In the genomic region with DNA sequence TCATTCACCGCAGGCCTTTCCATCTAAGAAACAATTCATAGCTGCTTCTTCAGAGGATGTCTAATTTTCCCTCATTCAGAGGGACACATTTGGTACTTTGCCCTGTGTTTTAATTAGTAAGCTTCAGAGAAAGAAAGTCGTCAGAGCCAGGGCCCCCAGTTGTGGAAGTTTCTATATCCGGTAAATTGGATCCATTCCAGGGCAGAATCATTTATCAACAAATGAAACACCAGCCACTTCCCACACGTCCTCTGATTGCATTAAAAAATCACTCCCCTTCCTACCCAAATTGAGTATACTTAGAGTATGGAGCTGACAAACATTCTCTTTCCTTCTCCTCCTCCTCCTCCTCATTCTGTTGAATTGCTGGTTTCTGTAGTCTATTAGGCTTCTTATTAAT, we compare ENCODE assay signal across 14 cellular contexts.
DNase-seq lines count a peak whose midpoint lies in the region; ATAC-seq and TF ChIP-seq lines count a peak whose summit lies in the region.
"Had no signal": no experiment of that assay in that cellular context is flagged by ENCODE, and none has a peak within 500 bp of the region (broad histone marks: within the 10 kb centered on the region; RNA-seq: fewer than 3 reads in every experiment).

No MANE protein-coding gene starts in this region.

- H3K36me3 ChIP-seq in Karpas-422 (ENCODE audit: insufficient read depth, low read length) (no peaks in the 10 kb centered on the region), mucosa of descending colon (ENCODE audit: low read depth) (no peaks in the 10 kb centered on the region)
- H3K36me3 ChIP-seq: tibial artery had no signal

- peak overlapping the region; percentile 51 for H3K4me3 Mint-ChIP-seq in activated T-cell treated with anti-CD3 and anti-CD28 coated beads, Interleukin-2, amount 50 U/mL, for 4 hours
- H3K4me3 Mint-ChIP-seq in stimulated activated effector memory CD8-positive, alpha-beta T cell treated with anti-CD3 and anti-CD28 coated beads, Interleukin-12 subunit alpha, Interleukin-12 subunit beta, amount 100 ng/mL, for 72 hours, result peak overlapping the region; percentile 53
- H3K4me3 Mint-ChIP-seq: activated naive CD4-positive, alpha-beta T cell treated with anti-CD3 and anti-CD28 coated beads, Interleukin-2, amount 10 ng/mL, durations not matched to agents 7 days and 5 days had no signal

- H3K9me3 Mint-ChIP-seq in activated T-cell treated with anti-CD3 and anti-CD28 coated beads, Interleukin-2, amount 50 U/mL, for 4 hours, result no peaks in the 10 kb centered on the region
- H3K9me3 Mint-ChIP-seq in stimulated activated effector memory CD8-positive, alpha-beta T cell treated with anti-CD3 and anti-CD28 coated beads, Interleukin-12 subunit alpha, Interleukin-12 subunit beta, amount 100 ng/mL, for 72 hours, result no peaks in the 10 kb centered on the region
- H3K9me3 Mint-ChIP-seq: activated naive CD4-positive, alpha-beta T cell treated with anti-CD3 and anti-CD28 coated beads, Interleukin-2, amount 10 ng/mL, durations not matched to agents 7 days and 5 days had no signal

- H3K4me1 ChIP-seq in Karpas-422 (ENCODE audit: low read length), result no peaks in the 10 kb centered on the region
- H3K4me1 ChIP-seq in mucosa of descending colon (ENCODE audit: low read depth), result no peaks in the 10 kb centered on the region
- H3K4me1 ChIP-seq: tibial artery had no signal

- no peaks in the 10 kb centered on the region for H3K36me3 Mint-ChIP-seq in activated T-cell treated with anti-CD3 and anti-CD28 coated beads, Interleukin-2, amount 50 U/mL, for 4 hours (ENCODE audit: insufficient read depth)
- no peaks in the 10 kb centered on the region for H3K36me3 Mint-ChIP-seq in stimulated activated effector memory CD8-positive, alpha-beta T cell treated with anti-CD3 and anti-CD28 coated beads, Interleukin-12 subunit alpha, Interleukin-12 subunit beta, amount 100 ng/mL, for 72 hours
- H3K36me3 Mint-ChIP-seq: activated naive CD4-positive, alpha-beta T cell treated with anti-CD3 and anti-CD28 coated beads, Interleukin-2, amount 10 ng/mL, durations not matched to agents 7 days and 5 days had no signal

- no peak overlapping the region for H2AFZ ChIP-seq in Karpas-422 (ENCODE audit: low read length)
- H2AFZ ChIP-seq: GM23248 had no signal

- peaks cover 7% of the 10 kb centered on the region for H3K27me3 Mint-ChIP-seq in activated T-cell treated with anti-CD3 and anti-CD28 coated beads, Interleukin-2, amount 50 U/mL, for 4 hours (ENCODE audit: low read depth)

- intact Hi-C loops in mucosa of descending colon (cut with DNase I, micrococcal nuclease), result no loop called here

- no peak overlapping the region for H3K4me3 ChIP-seq in Karpas-422 (ENCODE audit: low read length)
- H3K4me3 ChIP-seq in mucosa of descending colon, result no peak overlapping the region
- H3K4me3 ChIP-seq: GM23248, tibial artery had no signal

- no peak overlapping the region for H3K9ac ChIP-seq in Karpas-422 (ENCODE audit: low read length)
- H3K9ac ChIP-seq: GM23248 had no signal

- H4K20me1 ChIP-seq in Karpas-422 (ENCODE audit: insufficient read depth, low read depth, low read length), result no peaks in the 10 kb centered on the region

- H3K9me2 ChIP-seq in Karpas-422 (replicated peaks; ENCODE audit: insufficient read depth, low read length), result no peaks in the 10 kb centered on the region

- H3K79me2 ChIP-seq in Karpas-422 (ENCODE audit: low read length), result no peaks in the 10 kb centered on the region

- H3K9me3 ChIP-seq in Karpas-422 (ENCODE audit: low read length) (no peaks in the 10 kb centered on the region), mucosa of descending colon (no peaks in the 10 kb centered on the region)
- H3K9me3 ChIP-seq: tibial artery had no signal

- ATAC-seq in activated T-cell treated with anti-CD3 and anti-CD28 coated beads, Interleukin-2, amount 50 U/mL, for 4 hours, result no peak
- ATAC-seq in HG02623 (IDR thresholded peaks at IDR 0.05; ENCODE audit: unreplicated experiment), result peak; percentile 9
- ATAC-seq in stimulated activated effector memory CD8-positive, alpha-beta T cell treated with anti-CD3 and anti-CD28 coated beads, Interleukin-12 subunit alpha, Interleukin-12 subunit beta, amount 100 ng/mL, for 72 hours, result no peak
- no peak for ATAC-seq in mucosa of descending colon

- no peak overlapping the region for H3K27ac ChIP-seq in Karpas-422 (ENCODE audit: low read length)
- H3K27ac ChIP-seq: GM23248, tibial artery had no signal

- H3K4me2 ChIP-seq in Karpas-422 (ENCODE audit: low read depth, low read length, poor library complexity, severe bottlenecking), result no peak overlapping the region

- H3K27me3 ChIP-seq in Karpas-422 (ENCODE audit: low read length), result no peaks in the 10 kb centered on the region
- H3K27me3 ChIP-seq: tibial artery had no signal

- peaks cover 23% of the 10 kb centered on the region for H3K4me1 Mint-ChIP-seq in activated T-cell treated with anti-CD3 and anti-CD28 coated beads, Interleukin-2, amount 50 U/mL, for 4 hours (ENCODE audit: low read depth)
- H3K4me1 Mint-ChIP-seq in stimulated activated effector memory CD8-positive, alpha-beta T cell treated with anti-CD3 and anti-CD28 coated beads, Interleukin-12 subunit alpha, Interleukin-12 subunit beta, amount 100 ng/mL, for 72 hours, result peaks cover 35% of the 10 kb centered on the region

- no peak for TF ChIP-seq CTCF in mucosa of descending colon (IDR thresholded peaks at IDR 0.05)

- no peak for DNase-seq in activated T-cell treated with anti-CD3 and anti-CD28 coated beads, Interleukin-2, amount 50 U/mL, for 4 hours
- no peak for DNase-seq in activated T-cell treated with anti-CD3 and anti-CD28 coated beads, Interleukin-2, amount 50 U/mL, for 1 hour
- peak; percentile 24 for DNase-seq in OCI-M1 (lab: John Stamatoyannopoulos, UW)
- DNase-seq in stimulated activated effector memory CD8-positive, alpha-beta T cell treated with anti-CD3 and anti-CD28 coated beads, Interleukin-12 subunit alpha, Interleukin-12 subunit beta, amount 100 ng/mL, for 72 hours (ENCODE audit: low spot score in 2 of 2), result no peak
- DNase-seq in DMS79 (lab: John Stamatoyannopoulos, UW), result no peak
- DNase-seq in Karpas-422, result no peak
- DNase-seq in mucosa of descending colon, result no peak
- DNase-seq: activated CD4-positive, alpha-beta T cell treated with anti-CD3 and anti-CD28 coated beads, Interleukin-2, amount 50 U/mL, for 4 hours; activated naive CD4-positive, alpha-beta T cell treated with anti-CD3 and anti-CD28 coated beads, Interleukin-2, amount 10 ng/mL, durations not matched to agents 7 days and 5 days; DMS53; GM23248; SW 1271; tibial artery had no signal

- H3K27ac Mint-ChIP-seq in stimulated activated effector memory CD8-positive, alpha-beta T cell treated with anti-CD3 and anti-CD28 coated beads, Interleukin-12 subunit alpha, Interleukin-12 subunit beta, amount 100 ng/mL, for 72 hours, result peak overlapping the region; percentile 5
- H3K27ac Mint-ChIP-seq: activated naive CD4-positive, alpha-beta T cell treated with anti-CD3 and anti-CD28 coated beads, Interleukin-2, amount 10 ng/mL, durations not matched to agents 7 days and 5 days had no signal
